In genomic region chr1:28955930-28956552, GRCh38 we compare ENCODE assay signal across 8 cellular contexts. TPM values are rescaled to one million over a fixed set of nuclear protein-coding genes. Genes with fewer than 3 reads are reported as not detected.
DNase-seq lines count a peak whose midpoint lies in the region; ATAC-seq and TF ChIP-seq lines count a peak whose summit lies in the region.
"Had no signal": no experiment of that assay in that cellular context is flagged by ENCODE, and none has a peak within 500 bp of the region (broad histone marks: within the 10 kb centered on the region; RNA-seq: fewer than 3 reads in every experiment).

No MANE protein-coding gene starts in this region.

- no peak overlapping the region for H2BK15ac ChIP-seq in IMR-90 (ENCODE audit: low read depth, low read length)

- no peak overlapping the region for H2AFZ ChIP-seq in IMR-90 (replicated peaks; ENCODE audit: low read length, poor library complexity)

- TF ChIP-seq RAD21 in IMR-90 (IDR thresholded peaks at IDR 0.05; ENCODE audit: low read length): no peak

- no peaks in the 10 kb centered on the region; the same call in 1 of the 2 replicates for H3K9me1 ChIP-seq in IMR-90 (ENCODE audit: insufficient read depth, low read length)

- no peak overlapping the region for H3K56ac ChIP-seq in IMR-90 (ENCODE audit: extremely low read depth, insufficient read depth, low read length)

- no peaks in the 10 kb centered on the region for H3K4me1 ChIP-seq in IMR-90 (ENCODE audit: control insufficient read depth, insufficient read depth, low read length)
- H3K4me1 ChIP-seq: testis had no signal

- in situ Hi-C loops in IMR-90 (cut with MboI; ENCODE audit: low sequenced_read_pairs): no loop called here

- H4K20me1 ChIP-seq in IMR-90 (ENCODE audit: insufficient read depth, low read length): no peaks in the 10 kb centered on the region

- peak; percentile 37 for ATAC-seq in IMR-90 (ENCODE audit: low read depth)
- ATAC-seq in SK-N-SH treated with all-trans-retinoic acid at 6 μM for 48 hours: no peak

- H3K9me3 ChIP-seq in IMR-90 (ENCODE audit: control insufficient read depth, insufficient read depth, low read length): no peaks in the 10 kb centered on the region
- H3K9me3 ChIP-seq: testis had no signal

- H2AK5ac ChIP-seq in IMR-90 (ENCODE audit: low read depth, low read length): no peak overlapping the region

- no peak overlapping the region for H3K4me3 ChIP-seq in IMR-90 (ENCODE audit: insufficient read depth, low read depth, low read length)
- no peak overlapping the region for H3K4me3 ChIP-seq in fibroblast of mammary gland (ENCODE audit: control insufficient read depth, low read depth, low read length)
- H3K4me3 ChIP-seq: testis had no signal

- no peak overlapping the region for H3K14ac ChIP-seq in IMR-90 (replicated peaks; ENCODE audit: low read depth, low read length)

- H4K91ac ChIP-seq in IMR-90 (ENCODE audit: insufficient read depth, low read depth, low read length): no peak overlapping the region

- TF ChIP-seq POLR2A in IMR-90 (IDR thresholded peaks at IDR 0.05; ENCODE audit: low read depth, low read length): no peak

- dilution Hi-C loops in IMR-90 (cut with HindIII; ENCODE audit: low sequenced_read_pairs, unreplicated experiment): no loop called here

- no TSS peak for BruUV-seq in IMR-90 (replicated peaks; lab: Mats Ljungman, UMichigan)

- CTCF ChIA-PET in IMR-90 (lab: Yijun Ruan, JAX): no interaction called here

- H4K5ac ChIP-seq in IMR-90 (ENCODE audit: low read depth, low read length): no peak overlapping the region

- no peak overlapping the region for H2BK5ac ChIP-seq in IMR-90 (ENCODE audit: low read depth, low read length, poor library complexity, severe bottlenecking)

- no peak overlapping the region for H3K9ac ChIP-seq in IMR-90 (ENCODE audit: low read depth, low read length)

- H3K4me2 ChIP-seq in IMR-90 (ENCODE audit: low read depth, low read length): no peak overlapping the region

- H2BK20ac ChIP-seq in IMR-90 (ENCODE audit: low read depth, low read length): no peak overlapping the region

- intact Hi-C loops in IMR-90 (cut with micrococcal nuclease): no loop called here

- POLR2A ChIA-PET in IMR-90 (lab: Charles Lee; ENCODE audit: unreplicated experiment): no interaction called here

- TF ChIP-seq CTCF in IMR-90 (conservative IDR thresholded peaks at IDR 0.05; ENCODE audit: low read depth, low read length): no peak
- TF ChIP-seq CTCF in fibroblast of mammary gland (conservative IDR thresholded peaks at IDR 0.05; ENCODE audit: control insufficient read depth, insufficient read depth, low read depth, low read length): no peak

- no peak overlapping the region for H2AK9ac ChIP-seq in IMR-90 (replicated peaks; ENCODE audit: low read depth, low read length, poor library complexity)

- H3K18ac ChIP-seq in IMR-90 (ENCODE audit: low read depth, low read length): no peak overlapping the region

- H3K79me1 ChIP-seq in IMR-90 (ENCODE audit: low read depth in 1 of 2, low read length in 2 of 2): no peaks in the 10 kb centered on the region

- H3K27me3 ChIP-seq in IMR-90 (ENCODE audit: control insufficient read depth, insufficient read depth, low read length): no peaks in the 10 kb centered on the region
- H3K27me3 ChIP-seq: testis had no signal

- no CpG with 5 or more reads among the region's 2 CpGs for WGBS in IMR-90 (ENCODE audit: extremely low coverage in 2 of 2, insufficient read length in 1 of 2), 2 experiments

- H2BK120ac ChIP-seq in IMR-90 (ENCODE audit: low read depth, low read length): no peak overlapping the region

- no peak overlapping the region for H3K23ac ChIP-seq in IMR-90 (ENCODE audit: low read depth, low read length)

- no peak overlapping the region for H4K8ac ChIP-seq in IMR-90 (ENCODE audit: low read depth in 2 of 2, low read length in 2 of 2)

- H3K36me3 ChIP-seq in IMR-90 (ENCODE audit: control insufficient read depth, insufficient read depth, low read length): no peaks in the 10 kb centered on the region

- DNase-seq in DMS53 (lab: John Stamatoyannopoulos, UW) (peak; percentile 90), IMR-90 (peak; percentile 47), NCI-H526 treated with DMSO at 0.1 percent for 48 hours (lab: John Stamatoyannopoulos, UW) (peak; percentile 60), fibroblast of mammary gland (ENCODE audit: low read depth) (peak; percentile 43), SIG-M5 (lab: John Stamatoyannopoulos, UW) (no peak)
- DNase-seq in stimulated activated CD8-positive, alpha-beta memory T cell treated with anti-CD3 and anti-CD28 coated beads, Interleukin-4, amount 100 ng/mL, for 48 hours: no peak
- DNase-seq: testis had no signal

- no peak overlapping the region for H3K27ac ChIP-seq in IMR-90 (ENCODE audit: insufficient read depth, low read length)
- H3K27ac ChIP-seq: testis had no signal

- H3K4ac ChIP-seq in IMR-90 (ENCODE audit: low read depth, low read length): no peak overlapping the region

TF ChIP-seq in IMR-90, 13 proteins besides CTCF, POLR2A, EP300 and RAD21:
- TF ChIP-seq MXI1 (IDR thresholded peaks at IDR 0.05; ENCODE audit: borderline replicate concordance, low read depth, low read length): no peak
- no peak for TF ChIP-seq NFE2L2 (IDR thresholded peaks at IDR 0.05; ENCODE audit: low read depth, low read length)

TF ChIP-seq in SK-N-SH treated with all-trans-retinoic acid at 6 μM for 48 hours, 23 proteins besides CTCF, POLR2A, EP300 and RAD21:
- no peak for TF ChIP-seq SNAI2 (CRISPR knock-in tag; IDR thresholded peaks at IDR 0.05)
- no peak for TF ChIP-seq TCF4 (CRISPR knock-in tag; IDR thresholded peaks at IDR 0.05; ENCODE audit: borderline replicate concordance)
- no peak for TF ChIP-seq BACH2 (CRISPR knock-in tag; IDR thresholded peaks at IDR 0.05; ENCODE audit: borderline replicate concordance)
- TF ChIP-seq OSR1 (CRISPR knock-in tag; IDR thresholded peaks at IDR 0.05): no peak
- TF ChIP-seq POU6F1 (CRISPR knock-in tag; IDR thresholded peaks at IDR 0.05; ENCODE audit: borderline replicate concordance, low read depth): no peak
- TF ChIP-seq TOX (CRISPR knock-in tag; IDR thresholded peaks at IDR 0.05; ENCODE audit: borderline replicate concordance): no peak

RNA-seq across cellular contexts. Expression of gene EPB41, which starts 41.7 kb away (rescaled TPM):
- total RNA-seq in IMR-90 (2012; rRNA removed): 8.1 and 10.0 TPM in 2 replicates
- 3.1 and 4.6 TPM in 2 replicates for polyA plus RNA-seq in IMR-90 (2012; rRNA removed)
- polyA plus RNA-seq in IMR-90 (2012; cell fraction: cytosol; rRNA removed): 1.3 TPM in 2 replicates
- polyA plus RNA-seq in IMR-90 (2012; cell fraction: nucleus; rRNA removed; ENCODE audit: low replicate concordance): 2.2 and 12.8 TPM in 2 replicates

Comparison
In these comparisons a context has a peak if more than half of its experiments do, and no peak if none do; other contexts are left out.
1. DNase-seq: peak in DMS53 (single experiment), IMR-90 (single experiment), NCI-H526 treated with DMSO at 0.1 percent for 48 hours (single experiment) and fibroblast of mammary gland (single experiment); none in stimulated activated CD8-positive, alpha-beta memory T cell treated with anti-CD3 and anti-CD28 coated beads, Interleukin-4, amount 100 ng/mL, for 48 hours (single experiment) and SIG-M5 (single experiment).